Comparison of ENCODE assay signal across 8 cellular contexts in the genomic region with DNA sequence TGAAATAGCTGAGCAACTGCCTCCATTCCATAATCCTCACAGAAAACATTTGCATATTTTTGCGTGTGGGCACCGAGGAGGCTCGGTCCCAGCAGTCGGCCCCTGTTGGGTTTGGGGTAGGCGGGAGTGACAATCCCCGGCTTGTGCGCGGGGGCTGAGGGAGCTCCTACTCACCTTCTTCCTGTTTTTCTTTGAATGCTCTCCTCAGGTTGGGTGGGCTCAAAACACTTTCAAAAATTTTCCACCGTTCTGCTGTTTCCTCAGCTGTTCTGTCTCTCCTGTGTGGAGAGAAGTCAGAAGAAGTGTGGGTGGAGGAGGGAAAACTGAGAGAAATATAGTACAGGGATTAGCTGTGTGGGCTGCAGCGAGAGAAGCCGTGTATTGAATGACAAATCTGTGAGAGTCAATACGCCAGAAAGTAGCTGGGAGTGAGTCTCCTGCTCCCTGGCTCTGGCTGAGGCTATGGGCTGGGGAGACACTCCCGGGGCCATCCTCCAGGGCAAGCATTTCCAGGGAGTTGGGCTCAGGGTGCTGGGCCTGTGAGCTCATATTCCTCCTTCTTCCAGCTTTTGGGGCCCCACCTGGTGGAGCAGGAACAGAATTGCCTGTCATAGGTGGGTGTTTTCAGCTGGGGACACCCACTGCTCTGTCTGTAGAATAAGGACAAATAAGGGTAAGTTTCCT.
DNase-seq lines count a peak whose midpoint lies in the region; ATAC-seq and TF ChIP-seq lines count a peak whose summit lies in the region.

No MANE protein-coding gene starts in this region.

- H3K4me3 Mint-ChIP-seq in WTC11: no peak overlapping the region; the same call in 1 of the 2 replicates
- no peak overlapping the region for H3K4me3 Mint-ChIP-seq in mesothelial cell of epicardium

- peaks cover 13% of the 10 kb centered on the region for H3K36me3 Mint-ChIP-seq in WTC11
- peaks cover 6% of the 10 kb centered on the region for H3K36me3 Mint-ChIP-seq in mesothelial cell of epicardium

- DNase-seq in COLO668 (lab: John Stamatoyannopoulos, UW; ENCODE audit: unreplicated experiment): peak; percentile 31
- peak; percentile 24 to 71 for DNase-seq in HAP-1 (ENCODE audit: low spot score in 2 of 2)
- peak; percentile 83 for DNase-seq in WTC11 (ENCODE audit: low spot score)
- peak; percentile 85 for DNase-seq in iPS-NIHi7 (ENCODE audit: extremely low spot score)
- no peak for DNase-seq in mesothelial cell of epicardium (ENCODE audit: low spot score in 2 of 2, unreplicated experiment in 2 of 2)
- DNase-seq in prostate gland (ENCODE audit: low spot score): no peak
- DNase-seq in T1000 (lab: John Stamatoyannopoulos, UW): no peak

- POLR2A ChIA-PET in WTC11 (lab: Charles Lee): interaction anchor here (0.5 to 0.7 kb wide), 2 partner anchors 301 to 326 kb away, joined by 3 read pairs; no protein-coding TSS in a partner anchor

- CTCF ChIA-PET in WTC11 (lab: Charles Lee): interaction anchor here (0.6 to 2.5 kb wide), 40 partner anchors 11 to 753 kb away, joined by 3 to 40 read pairs (median 4); a partner anchor contains a TSS

- no peaks in the 10 kb centered on the region for H3K4me1 ChIP-seq in HAP-1
- H3K4me1 ChIP-seq in prostate gland (replicated peaks): no peaks in the 10 kb centered on the region

- H3K4me1 Mint-ChIP-seq in WTC11 (peaks cover 10% of the 10 kb centered on the region), mesothelial cell of epicardium (peaks cover 3% of the 10 kb centered on the region)

- no peaks in the 10 kb centered on the region for H3K9me3 ChIP-seq in HAP-1
- H3K9me3 ChIP-seq in prostate gland: no peaks in the 10 kb centered on the region

- TF ChIP-seq CTCF in WTC11 (IDR thresholded peaks at IDR 0.05) (peak; percentile 49; the same call in 1 of the 2 replicates), mesothelial cell of epicardium (IDR thresholded peaks at IDR 0.05; ENCODE audit: unreplicated experiment) (no peak), prostate gland (IDR thresholded peaks at IDR 0.05) (peak in 1 of 4 experiments; percentile 22)

- H3K27ac ChIP-seq in prostate gland: no peak overlapping the region

- H3K27me3 ChIP-seq in HAP-1 (ENCODE audit: low read depth): no peaks in the 10 kb centered on the region
- H3K27me3 ChIP-seq in prostate gland (replicated peaks; ENCODE audit: insufficient read depth): no peaks in the 10 kb centered on the region

- 85% methylated on average over 13 of the region's 13 CpGs for WGBS in prostate gland

- H3K4me3 ChIP-seq in HAP-1 (no peak overlapping the region), prostate gland (no peak overlapping the region)

- H3K27me3 Mint-ChIP-seq in WTC11 (ENCODE audit: low read depth) (peaks cover 3% of the 10 kb centered on the region; the same call in 1 of the 2 replicates), mesothelial cell of epicardium (ENCODE audit: low read depth) (no peaks in the 10 kb centered on the region)

- in situ Hi-C loops in HAP-1 (cut with MboI; ENCODE audit: low sequenced_read_pairs): no loop called here

- intact Hi-C loops in prostate gland (cut with DNase I): no loop called here

- H3K9me3 Mint-ChIP-seq in WTC11: peaks cover 18% of the 10 kb centered on the region
- H3K9me3 Mint-ChIP-seq in mesothelial cell of epicardium: peaks cover 4% of the 10 kb centered on the region

- peak overlapping the region; percentile 86 for H3K27ac Mint-ChIP-seq in WTC11
- no peak overlapping the region for H3K27ac Mint-ChIP-seq in mesothelial cell of epicardium

- peak; percentile 100 for ATAC-seq in WTC11
- no peak for ATAC-seq in HG02588 (IDR thresholded peaks at IDR 0.05; ENCODE audit: unreplicated experiment)

- no peak for TF ChIP-seq POLR2A in prostate gland (IDR thresholded peaks at IDR 0.05)

- no peaks in the 10 kb centered on the region for H3K36me3 ChIP-seq in HAP-1 (replicated peaks)
- no peaks in the 10 kb centered on the region for H3K36me3 ChIP-seq in prostate gland

TF ChIP-seq in WTC11, 78 proteins besides CTCF, POLR2A, EP300 and RAD21:
- TF ChIP-seq, protein P1, sequence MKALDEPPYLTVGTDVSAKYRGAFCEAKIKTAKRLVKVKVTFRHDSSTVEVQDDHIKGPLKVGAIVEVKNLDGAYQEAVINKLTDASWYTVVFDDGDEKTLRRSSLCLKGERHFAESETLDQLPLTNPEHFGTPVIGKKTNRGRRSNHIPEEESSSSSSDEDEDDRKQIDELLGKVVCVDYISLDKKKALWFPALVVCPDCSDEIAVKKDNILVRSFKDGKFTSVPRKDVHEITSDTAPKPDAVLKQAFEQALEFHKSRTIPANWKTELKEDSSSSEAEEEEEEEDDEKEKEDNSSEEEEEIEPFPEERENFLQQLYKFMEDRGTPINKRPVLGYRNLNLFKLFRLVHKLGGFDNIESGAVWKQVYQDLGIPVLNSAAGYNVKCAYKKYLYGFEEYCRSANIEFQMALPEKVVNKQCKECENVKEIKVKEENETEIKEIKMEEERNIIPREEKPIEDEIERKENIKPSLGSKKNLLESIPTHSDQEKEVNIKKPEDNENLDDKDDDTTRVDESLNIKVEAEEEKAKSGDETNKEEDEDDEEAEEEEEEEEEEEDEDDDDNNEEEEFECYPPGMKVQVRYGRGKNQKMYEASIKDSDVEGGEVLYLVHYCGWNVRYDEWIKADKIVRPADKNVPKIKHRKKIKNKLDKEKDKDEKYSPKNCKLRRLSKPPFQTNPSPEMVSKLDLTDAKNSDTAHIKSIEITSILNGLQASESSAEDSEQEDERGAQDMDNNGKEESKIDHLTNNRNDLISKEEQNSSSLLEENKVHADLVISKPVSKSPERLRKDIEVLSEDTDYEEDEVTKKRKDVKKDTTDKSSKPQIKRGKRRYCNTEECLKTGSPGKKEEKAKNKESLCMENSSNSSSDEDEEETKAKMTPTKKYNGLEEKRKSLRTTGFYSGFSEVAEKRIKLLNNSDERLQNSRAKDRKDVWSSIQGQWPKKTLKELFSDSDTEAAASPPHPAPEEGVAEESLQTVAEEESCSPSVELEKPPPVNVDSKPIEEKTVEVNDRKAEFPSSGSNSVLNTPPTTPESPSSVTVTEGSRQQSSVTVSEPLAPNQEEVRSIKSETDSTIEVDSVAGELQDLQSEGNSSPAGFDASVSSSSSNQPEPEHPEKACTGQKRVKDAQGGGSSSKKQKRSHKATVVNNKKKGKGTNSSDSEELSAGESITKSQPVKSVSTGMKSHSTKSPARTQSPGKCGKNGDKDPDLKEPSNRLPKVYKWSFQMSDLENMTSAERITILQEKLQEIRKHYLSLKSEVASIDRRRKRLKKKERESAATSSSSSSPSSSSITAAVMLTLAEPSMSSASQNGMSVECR (CRISPR knock-in tag; IDR thresholded peaks at IDR 0.05; ENCODE audit: borderline replicate concordance): no peak
- TF ChIP-seq ZNF121 (CRISPR knock-in tag; IDR thresholded peaks at IDR 0.05) (peak; percentile 47; the same call in 1 of the 2 replicates), ZNF423 (CRISPR knock-in tag; IDR thresholded peaks at IDR 0.05) (peak; percentile 48; the same call in 1 of the 2 replicates), GABPB1 (CRISPR knock-in tag; IDR thresholded peaks at IDR 0.05) (0 out of 2 replicates have a peak, but pooled peaks have one; percentile 13)

Comparison
In these comparisons a context has a peak if more than half of its experiments do, and no peak if none do; other contexts are left out.
1. DNase-seq: peak in COLO668 (single experiment), HAP-1 (2 of 2), WTC11 (single experiment) and iPS-NIHi7 (single experiment); none in mesothelial cell of epicardium (0 of 2), prostate gland (single experiment) and T1000 (single experiment).